ENCODE assay signal across 10 cellular contexts in the genomic region with DNA sequence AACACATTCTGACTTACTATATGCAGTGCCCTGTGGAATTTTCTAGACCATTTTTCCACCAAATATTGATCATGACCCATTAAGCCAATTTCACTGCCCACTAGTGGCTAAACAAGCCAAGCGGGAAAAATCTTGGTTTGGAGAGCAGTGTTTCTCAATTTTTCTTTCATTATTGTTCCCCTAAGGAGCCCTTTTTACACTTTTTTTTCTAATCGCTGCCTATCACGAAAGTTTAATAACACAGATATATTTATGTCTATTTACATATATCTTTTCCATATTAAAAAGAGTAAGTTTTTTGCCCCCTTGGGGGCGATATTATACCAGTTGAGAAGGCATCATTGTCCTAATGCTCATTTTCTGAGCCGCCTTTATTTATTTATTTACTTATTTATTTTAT. TPM values are rescaled to one million over a fixed set of nuclear protein-coding genes. Genes with fewer than 3 reads are reported as not detected.
DNase-seq lines count a peak whose midpoint lies in the region; ATAC-seq, FAIRE-seq and TF ChIP-seq lines count a peak whose summit lies in the region.
"Had no signal": no experiment of that assay in that cellular context is flagged by ENCODE, and none has a peak within 500 bp of the region (broad histone marks: within the 10 kb centered on the region; RNA-seq: fewer than 3 reads in every experiment).

No MANE protein-coding gene starts in this region.

- no peaks in the 10 kb centered on the region for H4K20me1 ChIP-seq in astrocyte (ENCODE audit: insufficient read depth, low read length)

- no peak overlapping the region for H3K4me3 Mint-ChIP-seq in astrocyte (ENCODE audit: unreplicated experiment)

- no peak for ATAC-seq in HG03175 (IDR thresholded peaks at IDR 0.05; ENCODE audit: unreplicated experiment)
- no peak for ATAC-seq in HG03097 (IDR thresholded peaks at IDR 0.05; ENCODE audit: low FRiP score, unreplicated experiment)

- no peak overlapping the region for H3K27ac ChIP-seq in astrocyte (ENCODE audit: low read depth, low read length)
- no peak overlapping the region for H3K27ac ChIP-seq in liver (ENCODE audit: low read depth in 1 of 2, low read length in 2 of 2)

- H3K27ac Mint-ChIP-seq in astrocyte (ENCODE audit: unreplicated experiment): no peak overlapping the region

- H2AFZ ChIP-seq in astrocyte (ENCODE audit: low read depth, low read length): no peak overlapping the region

- H3K4me2 ChIP-seq in astrocyte (ENCODE audit: low read length): no peak overlapping the region

- TF ChIP-seq CTCF in astrocyte (IDR thresholded peaks at IDR 0.05; ENCODE audit: insufficient read depth, low read depth, low read length): peak; percentile 43
- no peak for TF ChIP-seq CTCF in liver (IDR thresholded peaks at IDR 0.05; ENCODE audit: low read depth, low read length, missing input control)

- H3K36me3 Mint-ChIP-seq in astrocyte (ENCODE audit: low read depth, unreplicated experiment): no peaks in the 10 kb centered on the region

- H3K4me1 Mint-ChIP-seq in astrocyte (ENCODE audit: low read depth, unreplicated experiment): no peaks in the 10 kb centered on the region

- no peak for FAIRE-seq in astrocyte (lab: Jason Lieb, UNC)
- FAIRE-seq: HTR-8/SVneo had no signal

- peaks cover 1% of the 10 kb centered on the region for H3K9me3 Mint-ChIP-seq in astrocyte (ENCODE audit: unreplicated experiment)

- H3K4me1 ChIP-seq in astrocyte (ENCODE audit: insufficient read depth, low read length) (no peaks in the 10 kb centered on the region), liver (ENCODE audit: control insufficient read depth in 4 of 4, insufficient read depth in 4 of 4, low read length in 3 of 4) (no peaks in the 10 kb centered on the region)

- H3K9ac ChIP-seq in astrocyte (ENCODE audit: low read length): no peak overlapping the region
- H3K9ac ChIP-seq in liver (ENCODE audit: low read depth in 1 of 2, low read length in 2 of 2): no peak overlapping the region

- 31% methylated on average over 5 of the region's 5 CpGs for WGBS in liver

- no peaks in the 10 kb centered on the region for H3K79me2 ChIP-seq in astrocyte (ENCODE audit: insufficient read depth, low read length)

- H3K9me3 ChIP-seq in astrocyte (ENCODE audit: insufficient read depth, low read depth, low read length): no peaks in the 10 kb centered on the region
- no peaks in the 10 kb centered on the region for H3K9me3 ChIP-seq in liver (ENCODE audit: control insufficient read depth in 4 of 4, low read length in 3 of 4)

- peaks cover 14% of the 10 kb centered on the region for H3K27me3 Mint-ChIP-seq in astrocyte (ENCODE audit: low read depth, unreplicated experiment)

- TF ChIP-seq RAD21 in liver (IDR thresholded peaks at IDR 0.05): peak; percentile 59 to 67

- H3K4me3 ChIP-seq in astrocyte (ENCODE audit: insufficient read depth, low read depth, low read length) (no peak overlapping the region), liver (ENCODE audit: low read depth in 1 of 3, low read length in 3 of 3) (no peak overlapping the region)

- DNase-seq in AG20443 (ENCODE audit: low spot score): peak; percentile 39
- peak; percentile 40 for DNase-seq in HCEC 1CT
- no peak for DNase-seq in astrocyte (ENCODE audit: low read depth)
- DNase-seq in mucosa of gallbladder (ENCODE audit: low spot score): no peak
- DNase-seq in NCI-H128 (lab: John Stamatoyannopoulos, UW; ENCODE audit: unreplicated experiment): no peak

- peaks cover 2% of the 10 kb centered on the region for H3K27me3 ChIP-seq in astrocyte (ENCODE audit: insufficient read depth, low read length)
- H3K27me3 ChIP-seq in liver (ENCODE audit: control insufficient read depth in 4 of 4, insufficient read depth in 4 of 4, low read length in 3 of 4): no peaks in the 10 kb centered on the region

- H3K36me3 ChIP-seq in astrocyte (ENCODE audit: insufficient read depth, low read length) (no peaks in the 10 kb centered on the region), liver (ENCODE audit: control insufficient read depth in 4 of 4, insufficient read depth in 3 of 4, low read depth in 1 of 4, low read length in 3 of 4) (no peaks in the 10 kb centered on the region)

TF ChIP-seq in liver, 16 proteins besides CTCF, POLR2A, EP300 and RAD21:
- no peak for TF ChIP-seq YY1 (IDR thresholded peaks at IDR 0.05)
- TF ChIP-seq SP1 (IDR thresholded peaks at IDR 0.05): no peak
- no peak for TF ChIP-seq EGR1 (IDR thresholded peaks at IDR 0.05; ENCODE audit: low read depth in 2 of 2)
- TF ChIP-seq FOXA2 (IDR thresholded peaks at IDR 0.05): no peak
- no peak for TF ChIP-seq HNF4A (conservative IDR thresholded peaks at IDR 0.05)
- TF ChIP-seq FOXA1 (IDR thresholded peaks at IDR 0.05): no peak
- TF ChIP-seq GABPA (IDR thresholded peaks at IDR 0.05 in 1 of 2, conservative IDR thresholded peaks at IDR 0.05 in 1 of 2): no peak
- no peak for TF ChIP-seq HNF4G (IDR thresholded peaks at IDR 0.05)
- TF ChIP-seq, protein P1, sequence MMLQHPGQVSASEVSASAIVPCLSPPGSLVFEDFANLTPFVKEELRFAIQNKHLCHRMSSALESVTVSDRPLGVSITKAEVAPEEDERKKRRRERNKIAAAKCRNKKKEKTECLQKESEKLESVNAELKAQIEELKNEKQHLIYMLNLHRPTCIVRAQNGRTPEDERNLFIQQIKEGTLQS (IDR thresholded peaks at IDR 0.05): no peak
- TF ChIP-seq TAF1 (conservative IDR thresholded peaks at IDR 0.05): no peak
- TF ChIP-seq, protein P2, sequence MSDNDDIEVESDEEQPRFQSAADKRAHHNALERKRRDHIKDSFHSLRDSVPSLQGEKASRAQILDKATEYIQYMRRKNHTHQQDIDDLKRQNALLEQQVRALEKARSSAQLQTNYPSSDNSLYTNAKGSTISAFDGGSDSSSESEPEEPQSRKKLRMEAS (IDR thresholded peaks at IDR 0.05): no peak

RNA-seq across cellular contexts. Expression of a gene that starts 10.8 kb away (rescaled TPM):
- total RNA-seq in astrocyte: 1.4 and 1.9 TPM in 2 replicates
- total RNA-seq in liver: under 1 TPM in 1 of 2 donors, not detected in 1; 0.65 TPM
- under 1 TPM in 1 of 2 donors, not detected in 1; 0.05 TPM for polyA plus RNA-seq in liver
- total RNA-seq in mucosa of gallbladder: not detected

RNA-seq across cellular contexts. Expression of a gene that starts 18.8 kb away (rescaled TPM):
- not detected in 2 replicates for total RNA-seq in astrocyte
- not detected for total RNA-seq in liver
- polyA plus RNA-seq in liver: not detected
- total RNA-seq in mucosa of gallbladder: not detected
- polyA plus RNA-seq: esophagus had no signal

RNA-seq across cellular contexts. Expression of a gene that starts 23.7 kb away (rescaled TPM):
- total RNA-seq in astrocyte (1,795 and 1,830 TPM in 2 replicates), liver (10 to 100 TPM; 96.8 to 99.3 TPM), mucosa of gallbladder (1,422 TPM)
- 100 to 1,000 TPM; 142 to 251 TPM for polyA plus RNA-seq in liver

RNA-seq across cellular contexts. Expression of a gene that starts 31.0 kb away (rescaled TPM):
- total RNA-seq in astrocyte: 0.50 and 0.89 TPM in 2 replicates
- under 1 TPM in 1 of 2 donors, not detected in 1; 0.17 TPM for total RNA-seq in liver
- polyA plus RNA-seq in liver: under 1 TPM; 0.09 to 0.22 TPM
- total RNA-seq in mucosa of gallbladder: 18.8 TPM

RNA-seq across cellular contexts. Expression of a gene that starts 34.0 kb away (rescaled TPM):
- total RNA-seq in astrocyte: 140 TPM in 2 replicates
- 10 to 100 TPM; 49.7 to 68.7 TPM for total RNA-seq in liver
- 10 to 100 TPM; 56.3 to 79.6 TPM for polyA plus RNA-seq in liver
- total RNA-seq in mucosa of gallbladder: 95.3 TPM

Comparison
In these comparisons a context has a peak if more than half of its experiments do, and no peak if none do; other contexts are left out.
1. DNase-seq: peak in AG20443 (single experiment) and HCEC 1CT (single experiment); none in astrocyte (single experiment), mucosa of gallbladder (single experiment) and NCI-H128 (single experiment).
2. RNA of a gene that starts 23.7 kb away (total RNA-seq): 1,795 to 1,830 TPM in astrocyte and 1,422 TPM in mucosa of gallbladder (single experiment); 96.8 to 99.3 TPM in liver; every median in the first group is over 10 times any median in the second.